In the genomic region with DNA sequence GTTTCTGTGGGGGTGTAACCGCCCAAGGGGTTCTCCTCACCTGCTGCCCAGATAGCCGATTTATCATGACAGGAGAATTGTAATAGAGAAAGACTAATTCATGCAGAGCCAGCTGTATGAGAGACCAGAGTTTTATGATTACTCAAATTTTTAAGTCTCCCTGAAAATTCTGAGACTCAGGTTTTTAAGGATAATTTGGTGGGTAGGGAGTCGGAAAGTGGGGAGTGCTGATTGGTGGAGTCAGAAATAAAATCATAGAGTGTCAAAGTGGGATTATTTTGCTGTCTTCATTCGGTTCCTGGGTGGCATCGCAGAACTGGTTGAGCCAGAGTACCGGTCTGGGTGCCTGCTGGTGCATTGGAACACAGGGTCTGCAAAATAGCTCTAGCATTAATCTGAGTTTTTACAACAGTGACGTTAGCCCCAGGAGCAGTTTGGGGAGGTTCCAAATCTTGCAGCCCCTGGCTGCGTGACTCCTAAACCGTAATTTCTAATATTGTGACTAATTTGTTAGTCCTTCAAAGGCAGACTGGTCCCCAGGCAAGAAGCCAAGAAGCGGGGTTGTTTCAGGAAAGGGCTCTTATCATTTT, we compare ENCODE assay signal across 11 cellular contexts. TPM values are rescaled to one million over a fixed set of nuclear protein-coding genes. Genes with fewer than 3 reads are reported as not detected.
A peak's percentile ranks its signal among the peaks of the same experiment; 100 is the strongest.
DNase-seq lines count a peak whose midpoint lies in the region; ATAC-seq, FAIRE-seq and TF ChIP-seq lines count a peak whose summit lies in the region.
"Had no signal": no experiment of that assay in that cellular context is flagged by ENCODE, and none has a peak within 500 bp of the region (broad histone marks: within the 10 kb centered on the region; RNA-seq: fewer than 3 reads in every experiment).

No MANE protein-coding gene starts in this region.

- H4K20me1 ChIP-seq in astrocyte (ENCODE audit: insufficient read depth, low read length) = no peaks in the 10 kb centered on the region

- H2AFZ ChIP-seq in ACC112 (ENCODE audit: low read length, unreplicated experiment) = peak overlapping the region; percentile 62
- H2AFZ ChIP-seq in astrocyte (ENCODE audit: low read depth, low read length) = peak overlapping the region; percentile 47

- H3K4me1 Mint-ChIP-seq in astrocyte (ENCODE audit: low read depth, unreplicated experiment) = no peaks in the 10 kb centered on the region

- no peak for TF ChIP-seq CTCF in astrocyte (IDR thresholded peaks at IDR 0.05; ENCODE audit: insufficient read depth, low read depth, low read length)

- ATAC-seq in left lobe of liver = no peak
- ATAC-seq in HG02973 (IDR thresholded peaks at IDR 0.05; ENCODE audit: unreplicated experiment) = no peak

- peaks cover 5% of the 10 kb centered on the region for H3K9me3 ChIP-seq in astrocyte (ENCODE audit: insufficient read depth, low read depth, low read length)
- H3K9me3 ChIP-seq: gastroesophageal sphincter had no signal

- no peak for FAIRE-seq in astrocyte (lab: Jason Lieb, UNC)

- no peak overlapping the region for H3K4me3 ChIP-seq in ACC112 (ENCODE audit: low read depth, low read length)
- no peak overlapping the region for H3K4me3 ChIP-seq in astrocyte (ENCODE audit: insufficient read depth, low read depth, low read length)
- H3K4me3 ChIP-seq: gastroesophageal sphincter had no signal

- no peaks in the 10 kb centered on the region for H3K9me3 Mint-ChIP-seq in astrocyte (ENCODE audit: unreplicated experiment)

- no peaks in the 10 kb centered on the region for H3K36me3 ChIP-seq in ACC112 (ENCODE audit: insufficient read depth, low read length)
- no peaks in the 10 kb centered on the region for H3K36me3 ChIP-seq in astrocyte (ENCODE audit: insufficient read depth, low read length)
- H3K36me3 ChIP-seq: gastroesophageal sphincter had no signal

- H3K27me3 ChIP-seq in ACC112 (ENCODE audit: insufficient read depth, low read length) = no peaks in the 10 kb centered on the region
- no peaks in the 10 kb centered on the region for H3K27me3 ChIP-seq in astrocyte (ENCODE audit: insufficient read depth, low read length)
- H3K27me3 ChIP-seq: gastroesophageal sphincter had no signal

- H3K27ac Mint-ChIP-seq in astrocyte (ENCODE audit: unreplicated experiment) = no peak overlapping the region

- H3K79me2 ChIP-seq in ACC112 (ENCODE audit: control insufficient read depth, insufficient read depth, low read length, unreplicated experiment) = no peaks in the 10 kb centered on the region
- H3K79me2 ChIP-seq in astrocyte (ENCODE audit: insufficient read depth, low read length) = no peaks in the 10 kb centered on the region

- no peak overlapping the region for H3K4me3 Mint-ChIP-seq in astrocyte (ENCODE audit: unreplicated experiment)

- H3K27me3 Mint-ChIP-seq in astrocyte (ENCODE audit: low read depth, unreplicated experiment) = no peaks in the 10 kb centered on the region

- peak overlapping the region; percentile 54 for H3K4me2 ChIP-seq in astrocyte (ENCODE audit: low read length)

- H3K27ac ChIP-seq in ACC112 (ENCODE audit: low read depth, low read length) (peak overlapping the region; percentile 93), astrocyte (ENCODE audit: low read depth, low read length) (peak overlapping the region; percentile 81)
- H3K27ac ChIP-seq: gastroesophageal sphincter had no signal

- H3K36me3 Mint-ChIP-seq in astrocyte (ENCODE audit: low read depth, unreplicated experiment) = no peaks in the 10 kb centered on the region

- H3K4me1 ChIP-seq in ACC112 (ENCODE audit: control insufficient read depth, insufficient read depth, low read length, unreplicated experiment) (peaks cover 43% of the 10 kb centered on the region), astrocyte (ENCODE audit: insufficient read depth, low read length) (peaks cover 35% of the 10 kb centered on the region)

- DNase-seq in HCEC 1CT = peak; percentile 89
- peak; percentile 91 for DNase-seq in astrocyte (ENCODE audit: low read depth)
- peak; percentile 50 for DNase-seq in left lobe of liver (ENCODE audit: low spot score)
- no peak for DNase-seq in anterior cingulate cortex (lab: John Stamatoyannopoulos, UW)
- no peak for DNase-seq in midbrain (lab: John Stamatoyannopoulos, UW)
- DNase-seq in cortex of kidney (lab: John Stamatoyannopoulos, UW) = no peak

- peak overlapping the region; percentile 40 for H3K9ac ChIP-seq in astrocyte (ENCODE audit: low read length)

RNA-seq across cellular contexts. Expression of a gene that starts 32.5 kb away (rescaled TPM):
- 2.2 and 3.0 TPM in 2 replicates for total RNA-seq in astrocyte
- 1.1 TPM for total RNA-seq in left lobe of liver
- total RNA-seq: OCI-LY7 had no signal

RNA-seq across cellular contexts. Expression of a gene that starts 55.0 kb away (rescaled TPM):
- 1.2 and 1.4 TPM in 2 replicates for total RNA-seq in astrocyte
- total RNA-seq in left lobe of liver = 0.65 TPM

RNA-seq across cellular contexts. Expression of a gene that starts 58.2 kb away (rescaled TPM):
- total RNA-seq in astrocyte (0.48 and 0.53 TPM in 2 replicates), left lobe of liver (not detected)
- total RNA-seq: gastroesophageal sphincter, OCI-LY7, osteocyte had no signal

Comparison
In these comparisons a context has a peak if more than half of its experiments do, and no peak if none do; other contexts are left out.
1. DNase-seq: peak in HCEC 1CT (single experiment), astrocyte (single experiment) and left lobe of liver (single experiment); none in anterior cingulate cortex (0 of 58), midbrain (single experiment) and cortex of kidney (single experiment).